In the genomic region with DNA sequence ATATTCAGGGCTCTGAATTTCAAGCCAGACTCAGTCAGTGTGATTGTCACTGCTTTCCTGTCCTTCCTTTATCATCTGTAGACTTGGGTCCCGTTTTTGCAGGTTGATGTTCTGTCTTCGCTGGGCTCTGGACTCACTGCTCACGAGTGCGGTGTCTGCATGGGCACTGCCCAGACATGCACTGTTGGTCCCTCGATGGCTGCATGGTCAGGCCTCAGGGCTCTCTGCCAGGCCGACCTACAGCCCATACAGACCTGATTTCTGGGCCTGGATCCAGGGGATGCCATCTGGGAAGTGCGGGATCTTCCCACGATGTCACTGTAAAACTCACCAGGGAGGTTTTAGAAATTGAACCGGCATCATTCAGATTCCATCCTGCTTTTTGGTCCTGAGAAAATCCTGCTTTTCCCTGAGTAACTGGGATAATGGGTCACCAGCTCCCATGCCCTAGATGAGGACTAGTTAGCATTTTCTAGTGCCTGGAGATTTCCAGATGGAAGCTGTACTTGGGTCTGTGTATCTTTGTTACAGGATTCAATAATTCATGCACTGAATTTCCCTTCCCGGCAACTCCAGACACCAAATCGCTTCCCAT, we compare ENCODE assay signal across 8 cellular contexts. TPM values are rescaled to one million over a fixed set of nuclear protein-coding genes. Genes with fewer than 3 reads are reported as not detected.
DNase-seq lines count a peak whose midpoint lies in the region; ATAC-seq and TF ChIP-seq lines count a peak whose summit lies in the region.
"Had no signal": no experiment of that assay in that cellular context is flagged by ENCODE, and none has a peak within 500 bp of the region (broad histone marks: within the 10 kb centered on the region; RNA-seq: fewer than 3 reads in every experiment).

No MANE protein-coding gene starts in this region.

- no peaks in the 10 kb centered on the region for H3K36me3 Mint-ChIP-seq in Calu3 (ENCODE audit: insufficient read depth, unreplicated experiment)

- H4K20me1 ChIP-seq in HCT116 (ENCODE audit: insufficient read depth): no peaks in the 10 kb centered on the region

- RAD21 ChIA-PET in HCT116 (lab: Charles Lee; ENCODE audit: low non-redundant PET in 1 of 2, low total read pairs in 2 of 2, uncharacterized antibody in 2 of 2, unreplicated experiment in 2 of 2): no interaction called here

- H3K4me1 ChIP-seq in HCT116 (ENCODE audit: control insufficient read depth in 1 of 2, insufficient read depth in 2 of 2, low read length in 2 of 2) (peaks cover 0 to 8% of the 10 kb centered on the region in 2 experiments; a peak in 1 of 4 replicates), right cardiac atrium (ENCODE audit: control insufficient read depth, insufficient read depth, low read length) (peaks cover 6% of the 10 kb centered on the region), stomach (peaks cover 18 to 68% (median 42%) of the 10 kb centered on the region in 4 donors)

- H3K4me3 Mint-ChIP-seq in Calu3 (ENCODE audit: low read depth, unreplicated experiment): no peak overlapping the region
- H3K4me3 Mint-ChIP-seq: activated T-cell treated with anti-CD3 and anti-CD28 coated beads, Interleukin-2, amount 50 U/mL, for 4 hours had no signal

- H3K9ac ChIP-seq in HCT116 (ENCODE audit: low read length): no peak overlapping the region

- CTCF ChIA-PET in HCT116 (lab: Charles Lee): interaction anchor here (0.8 to 1.7 kb wide), 12 partner anchors 22 to 1314 kb away, joined by 3 to 14 read pairs (median 4); no protein-coding TSS in a partner anchor
- CTCF ChIA-PET in Calu3 (lab: Charles Lee): interaction anchor here (0.7 to 1.5 kb wide), 5 partner anchors 22 to 467 kb away, joined by 3 to 11 read pairs (median 4); no protein-coding TSS in a partner anchor

- H3K4me3 ChIP-seq in HCT116 (replicated peaks in 1 of 2; ENCODE audit: low read depth in 1 of 2, low read length in 2 of 2) (no peak overlapping the region), right cardiac atrium (ENCODE audit: low read length) (no peak overlapping the region), stomach (no peak overlapping the region)

- TF ChIP-seq POLR2A in HCT116 (IDR thresholded peaks at IDR 0.05; ENCODE audit: borderline replicate concordance, extremely low read depth, insufficient read depth, insufficient read length): no peak
- no peak for TF ChIP-seq POLR2A in stomach (IDR thresholded peaks at IDR 0.05)

- no peak for ATAC-seq in HCT116
- ATAC-seq in SK-N-SH treated with all-trans-retinoic acid at 6 μM for 48 hours: peak; percentile 12; the same call in 2 of the 3 replicates
- peak in 1 of 2 donors; percentile 2 for ATAC-seq in right cardiac atrium
- no peak for ATAC-seq in HG03045 (IDR thresholded peaks at IDR 0.05; ENCODE audit: unreplicated experiment)
- ATAC-seq in activated CD4-positive, CD25-positive, alpha-beta regulatory T cell treated with anti-CD3 and anti-CD28 coated beads, Interleukin-2, amount 50 U/mL, for 24 hours: no peak

- H3K36me3 ChIP-seq in HCT116 (ENCODE audit: control insufficient read depth in 1 of 2, insufficient read depth in 2 of 2, low read length in 2 of 2): no peaks in the 10 kb centered on the region
- H3K36me3 ChIP-seq in stomach: peaks cover 8 to 32% (median 18%) of the 10 kb centered on the region in 4 donors

- no peak overlapping the region for H3K27ac Mint-ChIP-seq in Calu3 (ENCODE audit: unreplicated experiment)

- H3K4me1 Mint-ChIP-seq in Calu3 (ENCODE audit: low read depth, unreplicated experiment): no peaks in the 10 kb centered on the region

- H3K9me3 ChIP-seq in HCT116 (ENCODE audit: control insufficient read depth in 1 of 2, insufficient read depth in 1 of 2, low read depth in 1 of 2, low read length in 2 of 2) (no peaks in the 10 kb centered on the region), right cardiac atrium (ENCODE audit: control insufficient read depth, low read length) (no peaks in the 10 kb centered on the region), stomach (no peaks in the 10 kb centered on the region)

- TF ChIP-seq CTCF in HCT116 (IDR thresholded peaks at IDR 0.05 in 2 of 3, conservative IDR thresholded peaks at IDR 0.05 in 1 of 3; ENCODE audit: borderline replicate concordance in 1 of 3, insufficient read depth in 1 of 3, low read depth in 2 of 3, low read length in 2 of 3) (no peak), stomach (IDR thresholded peaks at IDR 0.05) (no peak), Calu3 (IDR thresholded peaks at IDR 0.05; ENCODE audit: unreplicated experiment) (no peak)

- H3K27ac ChIP-seq in HCT116 (ENCODE audit: low read depth, low read length) (no peak overlapping the region), right cardiac atrium (ENCODE audit: low read length) (peak overlapping the region; percentile 39), stomach (peak overlapping the region in 4 of 5 donors; percentile 46 to 92 (median 61))

- no peaks in the 10 kb centered on the region for H3K9me3 Mint-ChIP-seq in Calu3 (ENCODE audit: low read depth, unreplicated experiment)
- H3K9me3 Mint-ChIP-seq: activated T-cell treated with anti-CD3 and anti-CD28 coated beads, Interleukin-2, amount 50 U/mL, for 4 hours had no signal

- no peak for TF ChIP-seq EP300 in stomach (IDR thresholded peaks at IDR 0.05)

- TF ChIP-seq RAD21 in HCT116 (IDR thresholded peaks at IDR 0.05; ENCODE audit: low read depth): no peak

- POLR2A ChIA-PET in HCT116 (lab: Charles Lee): interaction anchor here (1.4 kb wide), 1 partner anchor 405 kb away, joined by 4 read pairs; no protein-coding TSS in a partner anchor

- no peaks in the 10 kb centered on the region for H3K9me2 ChIP-seq in HCT116 (ENCODE audit: insufficient read depth)

- BruUV-seq in HCT116 (replicated peaks; lab: Mats Ljungman, UMichigan) (no TSS peak), Calu3 (replicated peaks; lab: Mats Ljungman, UMichigan) (no TSS peak)

- H3K79me2 ChIP-seq in HCT116 (ENCODE audit: insufficient read depth, low read length): no peaks in the 10 kb centered on the region

- H3K27me3 ChIP-seq in HCT116 (ENCODE audit: insufficient read depth, low read length) (peaks cover 6% of the 10 kb centered on the region), right cardiac atrium (ENCODE audit: control insufficient read depth, insufficient read depth) (no peaks in the 10 kb centered on the region), stomach (no peaks in the 10 kb centered on the region)

- DNase-seq in HCT116 (ENCODE audit: low read depth, low spot score) (no peak), right cardiac atrium (peak in 2 of 3 donors; percentile 60 to 67), stomach (no peak), Calu3 (no peak)

- WGBS in right cardiac atrium: 53% methylated on average over 11 of the region's 11 CpGs
- WGBS in stomach, 5 donors: 60 to 76% (median 68%) methylated on average over 10 to 11 of the region's 11 CpGs

- H3K4me2 ChIP-seq in HCT116 (ENCODE audit: low read length): peak overlapping the region; percentile 46

- peak overlapping the region; percentile 91 for H2AFZ ChIP-seq in HCT116 (ENCODE audit: low read depth, low read length, poor library complexity, severe bottlenecking)

- no peaks in the 10 kb centered on the region for H3K27me3 Mint-ChIP-seq in Calu3 (ENCODE audit: unreplicated experiment)

- intact Hi-C loops in HCT116 (cut with micrococcal nuclease): loop anchor here (2.0 to 10.0 kb wide), 6 partner anchors 113 to 1316 kb away; no protein-coding TSS in a partner anchor
- intact Hi-C loops in right cardiac atrium (cut with DNase I): loop anchor here (2.0 to 5.0 kb wide), 4 partner anchors 278 to 408 kb away; no protein-coding TSS in a partner anchor
- intact Hi-C loops in stomach (cut with DNase I; ENCODE audit: low total_unique reads): loop anchor here (5.0 kb wide), 1 partner anchor 408 kb away; no protein-coding TSS in a partner anchor
- intact Hi-C loops in Calu3 (cut with micrococcal nuclease; ENCODE audit: unreplicated experiment): loop anchor here (2.0 to 5.0 kb wide), 2 partner anchors 277 to 278 kb away; no protein-coding TSS in a partner anchor

TF ChIP-seq in HCT116, 20 proteins besides CTCF, POLR2A, EP300 and RAD21 (continues in another document):
- TF ChIP-seq SP1 (IDR thresholded peaks at IDR 0.05; ENCODE audit: low read depth) (no peak), EZH2phosphoT487 (IDR thresholded peaks at IDR 0.05; ENCODE audit: borderline replicate concordance) (no peak), YY1 (IDR thresholded peaks at IDR 0.05; ENCODE audit: extremely low read depth, insufficient replicate concordance, low read depth, low read length) (no peak), FOSL1 (IDR thresholded peaks at IDR 0.05; ENCODE audit: low read depth) (no peak), JUND (IDR thresholded peaks at IDR 0.05) (no peak)

TF ChIP-seq in SK-N-SH treated with all-trans-retinoic acid at 6 μM for 48 hours, 23 proteins besides CTCF, POLR2A, EP300 and RAD21:
- TF ChIP-seq PPARA (CRISPR knock-in tag; IDR thresholded peaks at IDR 0.05; ENCODE audit: borderline replicate concordance): no peak
- TF ChIP-seq, protein P1, sequence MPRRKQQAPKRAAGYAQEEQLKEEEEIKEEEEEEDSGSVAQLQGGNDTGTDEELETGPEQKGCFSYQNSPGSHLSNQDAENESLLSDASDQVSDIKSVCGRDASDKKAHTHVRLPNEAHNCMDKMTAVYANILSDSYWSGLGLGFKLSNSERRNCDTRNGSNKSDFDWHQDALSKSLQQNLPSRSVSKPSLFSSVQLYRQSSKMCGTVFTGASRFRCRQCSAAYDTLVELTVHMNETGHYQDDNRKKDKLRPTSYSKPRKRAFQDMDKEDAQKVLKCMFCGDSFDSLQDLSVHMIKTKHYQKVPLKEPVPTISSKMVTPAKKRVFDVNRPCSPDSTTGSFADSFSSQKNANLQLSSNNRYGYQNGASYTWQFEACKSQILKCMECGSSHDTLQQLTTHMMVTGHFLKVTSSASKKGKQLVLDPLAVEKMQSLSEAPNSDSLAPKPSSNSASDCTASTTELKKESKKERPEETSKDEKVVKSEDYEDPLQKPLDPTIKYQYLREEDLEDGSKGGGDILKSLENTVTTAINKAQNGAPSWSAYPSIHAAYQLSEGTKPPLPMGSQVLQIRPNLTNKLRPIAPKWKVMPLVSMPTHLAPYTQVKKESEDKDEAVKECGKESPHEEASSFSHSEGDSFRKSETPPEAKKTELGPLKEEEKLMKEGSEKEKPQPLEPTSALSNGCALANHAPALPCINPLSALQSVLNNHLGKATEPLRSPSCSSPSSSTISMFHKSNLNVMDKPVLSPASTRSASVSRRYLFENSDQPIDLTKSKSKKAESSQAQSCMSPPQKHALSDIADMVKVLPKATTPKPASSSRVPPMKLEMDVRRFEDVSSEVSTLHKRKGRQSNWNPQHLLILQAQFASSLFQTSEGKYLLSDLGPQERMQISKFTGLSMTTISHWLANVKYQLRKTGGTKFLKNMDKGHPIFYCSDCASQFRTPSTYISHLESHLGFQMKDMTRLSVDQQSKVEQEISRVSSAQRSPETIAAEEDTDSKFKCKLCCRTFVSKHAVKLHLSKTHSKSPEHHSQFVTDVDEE (CRISPR knock-in tag; IDR thresholded peaks at IDR 0.05): peak; percentile 68; the same call in 1 of the 2 replicates

RNA-seq across cellular contexts. Expression of gene S1PR3, which starts 9.1 kb away (rescaled TPM):
- 0.07 TPM for total RNA-seq in HCT116 (2021; ENCODE audit: unreplicated experiment)
- not detected in 2 replicates for polyA plus RNA-seq in HCT116 (2012)
- total RNA-seq in right cardiac atrium: 10 to 100 TPM; 37.2 to 51.6 (median 38.3) TPM
- polyA plus RNA-seq in right cardiac atrium: 24.9 TPM
- total RNA-seq in stomach: 10 to 100 TPM in 3 of 5 donors, 1 to 10 TPM in 2; 1.2 to 12.5 (median 10.3) TPM
- polyA plus RNA-seq in stomach: 1 to 10 TPM; 1.7 to 9.2 (median 5.1) TPM
- 0.66 and 0.76 TPM in 2 replicates for total RNA-seq in Calu3 (2022)

Comparison
In these comparisons a context has a peak if more than half of its experiments do, and no peak if none do; other contexts are left out.
1. DNase-seq: peak in right cardiac atrium (2 of 3); none in HCT116 (single experiment), stomach (single experiment) and Calu3 (single experiment).